ENCODE assay signal across 11 cellular contexts in genomic region chr1:31170486-31170735, GRCh38.
DNase-seq lines count a peak whose midpoint lies in the region; ATAC-seq, FAIRE-seq and TF ChIP-seq lines count a peak whose summit lies in the region.
"Had no signal": no experiment of that assay in that cellular context is flagged by ENCODE, and none has a peak within 500 bp of the region (broad histone marks: within the 10 kb centered on the region; RNA-seq: fewer than 3 reads in every experiment).

No MANE protein-coding gene starts in this region.

- H2AFZ ChIP-seq in GM23338 (no peak overlapping the region), fibroblast of lung (ENCODE audit: low read length) (no peak overlapping the region)

- H3K27me3 Mint-ChIP-seq in GM23338 (ENCODE audit: insufficient read depth, low read depth, poor library complexity): peaks cover 2% of the 10 kb centered on the region
- H3K27me3 Mint-ChIP-seq: central memory CD8-positive, alpha-beta T cell had no signal

- H3K9me3 ChIP-seq in RWPE2 (ENCODE audit: severe bottlenecking): no peaks in the 10 kb centered on the region
- no peaks in the 10 kb centered on the region for H3K9me3 ChIP-seq in fibroblast of lung (ENCODE audit: control insufficient read depth, insufficient read depth, low read depth, low read length)
- H3K9me3 ChIP-seq in skeletal muscle tissue (ENCODE audit: control insufficient read depth in 3 of 3, low read length in 3 of 3): no peaks in the 10 kb centered on the region
- H3K9me3 ChIP-seq: testis had no signal

- H3K4me3 ChIP-seq in GM23338 (no peak overlapping the region), RWPE2 (ENCODE audit: severe bottlenecking) (no peak overlapping the region), fibroblast of lung (replicated peaks in 1 of 4; ENCODE audit: control extremely low read depth in 1 of 4, insufficient read depth in 1 of 4, low read depth in 3 of 4, low read length in 4 of 4) (no peak overlapping the region), skeletal muscle tissue (ENCODE audit: low read length in 3 of 3) (no peak overlapping the region)
- H3K4me3 ChIP-seq: testis had no signal

- no peak for DNase-seq in GM23338 (ENCODE audit: low spot score)
- DNase-seq in RWPE2 (ENCODE audit: low spot score): no peak
- DNase-seq in fibroblast of lung (ENCODE audit: low read depth in 2 of 2): no peak
- no peak for DNase-seq in GM19239 (ENCODE audit: insufficient read length, low spot score)
- DNase-seq: naive B cell, NCI-H526 treated with DMSO at 0.1 percent for 48 hours had no signal

- H3K27ac Mint-ChIP-seq in GM23338: peak overlapping the region; percentile 93
- H3K27ac Mint-ChIP-seq: naive B cell had no signal

- TF ChIP-seq CTCF in GM23338 (conservative IDR thresholded peaks at IDR 0.05; ENCODE audit: low read depth in 2 of 2): no peak
- TF ChIP-seq CTCF in RWPE2 (IDR thresholded peaks at IDR 0.05; ENCODE audit: poor library complexity, severe bottlenecking): no peak
- TF ChIP-seq CTCF in fibroblast of lung (conservative IDR thresholded peaks at IDR 0.05 in 1 of 2, IDR thresholded peaks at IDR 0.05 in 1 of 2; ENCODE audit: low read depth in 1 of 2, low read length in 2 of 2): no peak

- peaks cover 8% of the 10 kb centered on the region; the same call in 1 of the 3 replicates for H3K36me3 Mint-ChIP-seq in GM23338 (ENCODE audit: low read depth)
- H3K36me3 Mint-ChIP-seq: naive B cell had no signal

- H3K36me3 ChIP-seq in GM23338 (ENCODE audit: insufficient read depth): no peaks in the 10 kb centered on the region
- no peaks in the 10 kb centered on the region for H3K36me3 ChIP-seq in RWPE2 (ENCODE audit: low read depth)
- H3K36me3 ChIP-seq in fibroblast of lung (ENCODE audit: control insufficient read depth, insufficient read depth, low read length): no peaks in the 10 kb centered on the region
- no peaks in the 10 kb centered on the region for H3K36me3 ChIP-seq in skeletal muscle tissue (ENCODE audit: control insufficient read depth in 3 of 3, insufficient read depth in 3 of 3, low read length in 3 of 3)

- H3K4me1 Mint-ChIP-seq in GM23338: peaks cover 10% of the 10 kb centered on the region
- H3K4me1 Mint-ChIP-seq: central memory CD8-positive, alpha-beta T cell had no signal

- ATAC-seq in GM23338 (no peak), RWPE2 (ENCODE audit: low read depth) (no peak), GM18519 (IDR thresholded peaks at IDR 0.05; ENCODE audit: low FRiP score, unreplicated experiment) (no peak), GM18517 (IDR thresholded peaks at IDR 0.05; ENCODE audit: unreplicated experiment) (no peak)

- no peaks in the 10 kb centered on the region for H4K20me1 ChIP-seq in GM23338 (replicated peaks; ENCODE audit: insufficient read depth)
- H4K20me1 ChIP-seq in fibroblast of lung (ENCODE audit: control insufficient read depth, extremely low read depth, insufficient read depth, low read length): no peaks in the 10 kb centered on the region

- H3K27ac ChIP-seq in GM23338 (ENCODE audit: low read depth): peak overlapping the region; percentile 71; the same call in 1 of the 2 replicates
- H3K27ac ChIP-seq in RWPE2 (ENCODE audit: poor library complexity, severe bottlenecking): peak overlapping the region; percentile 52
- peak overlapping the region; percentile 82 for H3K27ac ChIP-seq in fibroblast of lung (ENCODE audit: insufficient read depth, low read length)
- H3K27ac ChIP-seq in skeletal muscle tissue (ENCODE audit: low read depth, low read length): peak overlapping the region; percentile 80

- H3K9ac ChIP-seq in fibroblast of lung (ENCODE audit: insufficient read depth, low read length): no peak overlapping the region
- no peak overlapping the region for H3K9ac ChIP-seq in skeletal muscle tissue (ENCODE audit: low read depth in 1 of 3, low read length in 3 of 3)

- H3K4me1 ChIP-seq in GM23338 (ENCODE audit: insufficient read depth) (no peaks in the 10 kb centered on the region), RWPE2 (ENCODE audit: insufficient read depth, poor library complexity, severe bottlenecking) (peaks cover 9% of the 10 kb centered on the region), fibroblast of lung (ENCODE audit: control insufficient read depth, extremely low read depth, insufficient read depth, low read length) (peaks cover 7% of the 10 kb centered on the region), skeletal muscle tissue (ENCODE audit: control insufficient read depth in 3 of 3, insufficient read depth in 3 of 3, low read length in 3 of 3) (peaks cover 7 to 18% (median 9%) of the 10 kb centered on the region in 3 donors)

- H3K9me3 Mint-ChIP-seq in GM23338: peaks cover 9% of the 10 kb centered on the region
- H3K9me3 Mint-ChIP-seq: central memory CD8-positive, alpha-beta T cell had no signal

- H3K4me2 ChIP-seq in GM23338 (no peak overlapping the region), fibroblast of lung (ENCODE audit: extremely low read depth, insufficient read depth, low read length) (no peak overlapping the region)

- H3K9me2 ChIP-seq in GM23338 (ENCODE audit: insufficient read depth): no peaks in the 10 kb centered on the region

- H3K4me3 Mint-ChIP-seq in GM23338: no peak overlapping the region
- H3K4me3 Mint-ChIP-seq: central memory CD8-positive, alpha-beta T cell; naive B cell had no signal

- no peak for FAIRE-seq in GM19239 (lab: Jason Lieb, UNC)

- no peaks in the 10 kb centered on the region for H3F3A ChIP-seq in GM23338 (replicated peaks; ENCODE audit: low read depth)

- H3K79me2 ChIP-seq in GM23338 (replicated peaks; ENCODE audit: insufficient read depth) (no peaks in the 10 kb centered on the region), fibroblast of lung (ENCODE audit: control insufficient read depth, insufficient read depth, low read length) (no peaks in the 10 kb centered on the region)

- H3K27me3 ChIP-seq in GM23338 (ENCODE audit: insufficient read depth) (no peaks in the 10 kb centered on the region), RWPE2 (ENCODE audit: insufficient read depth, poor library complexity, severe bottlenecking) (no peaks in the 10 kb centered on the region), fibroblast of lung (ENCODE audit: control insufficient read depth, insufficient read depth, low read length) (no peaks in the 10 kb centered on the region), skeletal muscle tissue (ENCODE audit: control insufficient read depth in 3 of 3, insufficient read depth in 3 of 3, low read length in 3 of 3) (no peaks in the 10 kb centered on the region)
- H3K27me3 ChIP-seq: testis had no signal

TF ChIP-seq in GM23338, 12 proteins besides CTCF, POLR2A, EP300 and RAD21:
- TF ChIP-seq NANOG (IDR thresholded peaks at IDR 0.05; ENCODE audit: borderline replicate concordance): no peak
- TF ChIP-seq POLR2AphosphoS5 (IDR thresholded peaks at IDR 0.05; ENCODE audit: low read depth): no peak
